ENCODE assay signal across 1 cellular context in genomic region chr11:65961267-65962135, GRCh38.
TF ChIP-seq lines count a peak whose summit lies in the region.

A gene with protein sequence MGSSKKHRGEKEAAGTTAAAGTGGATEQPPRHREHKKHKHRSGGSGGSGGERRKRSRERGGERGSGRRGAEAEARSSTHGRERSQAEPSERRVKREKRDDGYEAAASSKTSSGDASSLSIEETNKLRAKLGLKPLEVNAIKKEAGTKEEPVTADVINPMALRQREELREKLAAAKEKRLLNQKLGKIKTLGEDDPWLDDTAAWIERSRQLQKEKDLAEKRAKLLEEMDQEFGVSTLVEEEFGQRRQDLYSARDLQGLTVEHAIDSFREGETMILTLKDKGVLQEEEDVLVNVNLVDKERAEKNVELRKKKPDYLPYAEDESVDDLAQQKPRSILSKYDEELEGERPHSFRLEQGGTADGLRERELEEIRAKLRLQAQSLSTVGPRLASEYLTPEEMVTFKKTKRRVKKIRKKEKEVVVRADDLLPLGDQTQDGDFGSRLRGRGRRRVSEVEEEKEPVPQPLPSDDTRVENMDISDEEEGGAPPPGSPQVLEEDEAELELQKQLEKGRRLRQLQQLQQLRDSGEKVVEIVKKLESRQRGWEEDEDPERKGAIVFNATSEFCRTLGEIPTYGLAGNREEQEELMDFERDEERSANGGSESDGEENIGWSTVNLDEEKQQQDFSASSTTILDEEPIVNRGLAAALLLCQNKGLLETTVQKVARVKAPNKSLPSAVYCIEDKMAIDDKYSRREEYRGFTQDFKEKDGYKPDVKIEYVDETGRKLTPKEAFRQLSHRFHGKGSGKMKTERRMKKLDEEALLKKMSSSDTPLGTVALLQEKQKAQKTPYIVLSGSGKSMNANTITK (plus strand): TSS chr11:65961734. CDS start chr11:65961781, 47 bp downstream.

TF ChIP-seq in K562, 482 proteins besides CTCF, POLR2A, EP300 and RAD21 (continued from another document and continues in another):
- TF ChIP-seq, protein P1, sequence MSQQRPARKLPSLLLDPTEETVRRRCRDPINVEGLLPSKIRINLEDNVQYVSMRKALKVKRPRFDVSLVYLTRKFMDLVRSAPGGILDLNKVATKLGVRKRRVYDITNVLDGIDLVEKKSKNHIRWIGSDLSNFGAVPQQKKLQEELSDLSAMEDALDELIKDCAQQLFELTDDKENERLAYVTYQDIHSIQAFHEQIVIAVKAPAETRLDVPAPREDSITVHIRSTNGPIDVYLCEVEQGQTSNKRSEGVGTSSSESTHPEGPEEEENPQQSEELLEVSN (IDR thresholded peaks at IDR 0.05; ENCODE audit: borderline replicate concordance in 1 of 2, extremely low read depth in 1 of 2, insufficient read depth in 1 of 2, insufficient read length in 1 of 2, low read depth in 1 of 2, low read length in 1 of 2, poor library complexity in 1 of 2, severe bottlenecking in 1 of 2) = peak; percentile 44 to 81
- TF ChIP-seq SIRT6 (IDR thresholded peaks at IDR 0.05; ENCODE audit: low read depth, low read length) (no peak), JUN (IDR thresholded peaks at IDR 0.05; ENCODE audit: borderline replicate concordance, low read depth, low read length) (no peak), JUN (CRISPR knock-in tag; IDR thresholded peaks at IDR 0.05; ENCODE audit: borderline replicate concordance) (no peak; the same call in 1 of the 2 replicates), ZNF121 (CRISPR knock-in tag; conservative IDR thresholded peaks at IDR 0.05) (no peak; the same call in 1 of the 2 replicates), LARP7 (IDR thresholded peaks at IDR 0.05) (no peak), PBX2 (CRISPR knock-in tag; IDR thresholded peaks at IDR 0.05; ENCODE audit: low read depth) (no peak), PBX2 (tag; conservative IDR thresholded peaks at IDR 0.05; ENCODE audit: low read depth) (no peak), ZNF184 (CRISPR knock-in tag; IDR thresholded peaks at IDR 0.05) (no peak), RBM14 (IDR thresholded peaks at IDR 0.05; ENCODE audit: borderline replicate concordance, insufficient read depth, low read depth, low read length) (peak; percentile 88; the same call in 1 of the 2 replicates), SMARCA5 (IDR thresholded peaks at IDR 0.05) (no peak), DNMT1 (IDR thresholded peaks at IDR 0.05) (no peak), ZNF655 (CRISPR knock-in tag; IDR thresholded peaks at IDR 0.05) (no peak), PTTG1 (tag; IDR thresholded peaks at IDR 0.05; ENCODE audit: low read depth) (no peak), ESRRA (IDR thresholded peaks at IDR 0.05; ENCODE audit: borderline replicate concordance, low read depth) (0 out of 2 replicates have a peak, but pooled peaks have one; percentile 37), BMI1 (IDR thresholded peaks at IDR 0.05; ENCODE audit: low read length) (no peak), RREB1 (CRISPR knock-in tag; IDR thresholded peaks at IDR 0.05) (peak; percentile 66), EGR1 (conservative IDR thresholded peaks at IDR 0.05) (0 out of 2 replicates have a peak, but pooled peaks have one; percentile 18), ZBTB1 (CRISPR knock-in tag; IDR thresholded peaks at IDR 0.05; ENCODE audit: borderline replicate concordance, low read depth) (no peak), ZBTB49 (CRISPR knock-in tag; IDR thresholded peaks at IDR 0.05; ENCODE audit: borderline replicate concordance) (no peak), ZNF133 (CRISPR knock-in tag; IDR thresholded peaks at IDR 0.05) (no peak), ZNF23 (CRISPR knock-in tag; IDR thresholded peaks at IDR 0.05) (no peak), ZC3H11A (IDR thresholded peaks at IDR 0.05; ENCODE audit: low read depth, low read length) (0 out of 2 replicates have a peak, but pooled peaks have one; percentile 39), GABPB2 (CRISPR knock-in tag; conservative IDR thresholded peaks at IDR 0.05) (no peak), ZNF239 (CRISPR knock-in tag; IDR thresholded peaks at IDR 0.05) (no peak), SNAPC5 (CRISPR knock-in tag; IDR thresholded peaks at IDR 0.05) (no peak), PTBP1 (IDR thresholded peaks at IDR 0.05; ENCODE audit: low read depth, low read length) (no peak), GABPB1 (CRISPR knock-in tag; IDR thresholded peaks at IDR 0.05) (peak; percentile 96), E2F3 (CRISPR knock-in tag; IDR thresholded peaks at IDR 0.05) (peak; percentile 55; the same call in 1 of the 2 replicates)
- TF ChIP-seq, protein P2, sequence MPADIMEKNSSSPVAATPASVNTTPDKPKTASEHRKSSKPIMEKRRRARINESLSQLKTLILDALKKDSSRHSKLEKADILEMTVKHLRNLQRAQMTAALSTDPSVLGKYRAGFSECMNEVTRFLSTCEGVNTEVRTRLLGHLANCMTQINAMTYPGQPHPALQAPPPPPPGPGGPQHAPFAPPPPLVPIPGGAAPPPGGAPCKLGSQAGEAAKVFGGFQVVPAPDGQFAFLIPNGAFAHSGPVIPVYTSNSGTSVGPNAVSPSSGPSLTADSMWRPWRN (IDR thresholded peaks at IDR 0.05; ENCODE audit: low read depth) = no peak
- TF ChIP-seq, protein P3, sequence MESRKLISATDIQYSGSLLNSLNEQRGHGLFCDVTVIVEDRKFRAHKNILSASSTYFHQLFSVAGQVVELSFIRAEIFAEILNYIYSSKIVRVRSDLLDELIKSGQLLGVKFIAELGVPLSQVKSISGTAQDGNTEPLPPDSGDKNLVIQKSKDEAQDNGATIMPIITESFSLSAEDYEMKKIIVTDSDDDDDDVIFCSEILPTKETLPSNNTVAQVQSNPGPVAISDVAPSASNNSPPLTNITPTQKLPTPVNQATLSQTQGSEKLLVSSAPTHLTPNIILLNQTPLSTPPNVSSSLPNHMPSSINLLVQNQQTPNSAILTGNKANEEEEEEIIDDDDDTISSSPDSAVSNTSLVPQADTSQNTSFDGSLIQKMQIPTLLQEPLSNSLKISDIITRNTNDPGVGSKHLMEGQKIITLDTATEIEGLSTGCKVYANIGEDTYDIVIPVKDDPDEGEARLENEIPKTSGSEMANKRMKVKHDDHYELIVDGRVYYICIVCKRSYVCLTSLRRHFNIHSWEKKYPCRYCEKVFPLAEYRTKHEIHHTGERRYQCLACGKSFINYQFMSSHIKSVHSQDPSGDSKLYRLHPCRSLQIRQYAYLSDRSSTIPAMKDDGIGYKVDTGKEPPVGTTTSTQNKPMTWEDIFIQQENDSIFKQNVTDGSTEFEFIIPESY (CRISPR knock-in tag; IDR thresholded peaks at IDR 0.05) = no peak
- TF ChIP-seq, protein P4, sequence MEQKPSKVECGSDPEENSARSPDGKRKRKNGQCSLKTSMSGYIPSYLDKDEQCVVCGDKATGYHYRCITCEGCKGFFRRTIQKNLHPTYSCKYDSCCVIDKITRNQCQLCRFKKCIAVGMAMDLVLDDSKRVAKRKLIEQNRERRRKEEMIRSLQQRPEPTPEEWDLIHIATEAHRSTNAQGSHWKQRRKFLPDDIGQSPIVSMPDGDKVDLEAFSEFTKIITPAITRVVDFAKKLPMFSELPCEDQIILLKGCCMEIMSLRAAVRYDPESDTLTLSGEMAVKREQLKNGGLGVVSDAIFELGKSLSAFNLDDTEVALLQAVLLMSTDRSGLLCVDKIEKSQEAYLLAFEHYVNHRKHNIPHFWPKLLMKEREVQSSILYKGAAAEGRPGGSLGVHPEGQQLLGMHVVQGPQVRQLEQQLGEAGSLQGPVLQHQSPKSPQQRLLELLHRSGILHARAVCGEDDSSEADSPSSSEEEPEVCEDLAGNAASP (IDR thresholded peaks at IDR 0.05) = no peak
- TF ChIP-seq, protein P5, sequence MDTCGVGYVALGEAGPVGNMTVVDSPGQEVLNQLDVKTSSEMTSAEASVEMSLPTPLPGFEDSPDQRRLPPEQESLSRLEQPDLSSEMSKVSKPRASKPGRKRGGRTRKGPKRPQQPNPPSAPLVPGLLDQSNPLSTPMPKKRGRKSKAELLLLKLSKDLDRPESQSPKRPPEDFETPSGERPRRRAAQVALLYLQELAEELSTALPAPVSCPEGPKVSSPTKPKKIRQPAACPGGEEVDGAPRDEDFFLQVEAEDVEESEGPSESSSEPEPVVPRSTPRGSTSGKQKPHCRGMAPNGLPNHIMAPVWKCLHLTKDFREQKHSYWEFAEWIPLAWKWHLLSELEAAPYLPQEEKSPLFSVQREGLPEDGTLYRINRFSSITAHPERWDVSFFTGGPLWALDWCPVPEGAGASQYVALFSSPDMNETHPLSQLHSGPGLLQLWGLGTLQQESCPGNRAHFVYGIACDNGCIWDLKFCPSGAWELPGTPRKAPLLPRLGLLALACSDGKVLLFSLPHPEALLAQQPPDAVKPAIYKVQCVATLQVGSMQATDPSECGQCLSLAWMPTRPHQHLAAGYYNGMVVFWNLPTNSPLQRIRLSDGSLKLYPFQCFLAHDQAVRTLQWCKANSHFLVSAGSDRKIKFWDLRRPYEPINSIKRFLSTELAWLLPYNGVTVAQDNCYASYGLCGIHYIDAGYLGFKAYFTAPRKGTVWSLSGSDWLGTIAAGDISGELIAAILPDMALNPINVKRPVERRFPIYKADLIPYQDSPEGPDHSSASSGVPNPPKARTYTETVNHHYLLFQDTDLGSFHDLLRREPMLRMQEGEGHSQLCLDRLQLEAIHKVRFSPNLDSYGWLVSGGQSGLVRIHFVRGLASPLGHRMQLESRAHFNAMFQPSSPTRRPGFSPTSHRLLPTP (IDR thresholded peaks at IDR 0.05; ENCODE audit: borderline replicate concordance, extremely low read depth, insufficient read length) = no peak
